Comparison of ENCODE assay signal across 11 cellular contexts in the genomic region with DNA sequence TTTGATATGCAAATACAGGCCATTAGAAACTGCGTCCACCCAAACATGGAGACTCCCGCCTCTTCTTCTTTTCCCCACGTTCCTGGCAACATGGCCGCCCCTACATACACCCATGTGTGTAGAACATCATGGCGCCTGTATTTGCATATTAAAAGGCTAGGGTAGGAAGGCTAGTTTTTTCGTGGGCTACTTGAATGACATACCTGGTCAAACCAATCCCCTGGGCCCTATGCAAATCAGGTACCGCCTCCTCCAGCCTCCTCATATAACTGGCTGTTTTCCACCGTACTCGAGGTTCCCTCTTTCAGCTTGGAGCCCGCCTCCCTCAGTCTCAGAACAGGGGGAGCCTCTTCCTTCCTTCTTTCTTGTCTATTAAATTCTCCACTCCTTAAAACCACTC. TPM values are rescaled to one million over a fixed set of nuclear protein-coding genes. Genes with fewer than 3 reads are reported as not detected.
DNase-seq lines count a peak whose midpoint lies in the region; ATAC-seq and TF ChIP-seq lines count a peak whose summit lies in the region.
"Had no signal": no experiment of that assay in that cellular context is flagged by ENCODE, and none has a peak within 500 bp of the region (broad histone marks: within the 10 kb centered on the region; RNA-seq: fewer than 3 reads in every experiment).

No MANE protein-coding gene starts in this region.

- no peak overlapping the region for H3K4me3 ChIP-seq in BE2C (ENCODE audit: low read depth, low read length)

- DNase-seq in BE2C, result peak; percentile 36
- DNase-seq in KBM-7, result peak; percentile 99
- peak; percentile 15 for DNase-seq in activated B cell treated with CpG ODN at 0.5 μM for 24 hours
- no peak for DNase-seq in memory B cell (ENCODE audit: low spot score in 2 of 2)
- no peak for DNase-seq in NCI-H128 (lab: John Stamatoyannopoulos, UW; ENCODE audit: unreplicated experiment)
- DNase-seq in erythroblast (lab: John Stamatoyannopoulos, UW), result no peak

- POLR2A ChIA-PET in activated B cell treated with CpG ODN at 0.5 μM for 24 hours (lab: Charles Lee), result interaction anchor here (0.6 to 0.9 kb wide), 3 partner anchors 164 to 329 kb away, joined by 3 to 5 read pairs (median 4); a partner anchor contains a TSS

- CTCF ChIA-PET in activated B cell treated with CpG ODN at 0.5 μM for 24 hours (lab: Charles Lee), result interaction anchor here (1.0 to 5.7 kb wide), 7 partner anchors 72 to 163 kb away, joined by 3 to 40 read pairs (median 10); a partner anchor contains a TSS

- no peaks in the 10 kb centered on the region for H3K36me3 ChIP-seq in BE2C

- in situ Hi-C loops in KBM-7 (cut with MboI; ENCODE audit: low pct_unique_long_range_greater_than_20kb, low sequenced_read_pairs), result no loop called here

- peaks cover 17% of the 10 kb centered on the region for H3K27me3 ChIP-seq in BE2C

- H3K9me3 ChIP-seq in BE2C, result no peaks in the 10 kb centered on the region; the same call in 1 of the 2 replicates

- TF ChIP-seq CTCF in BE2C (IDR thresholded peaks at IDR 0.05; ENCODE audit: low read depth, low read length) (no peak), activated B cell treated with CpG ODN at 0.5 μM for 24 hours (IDR thresholded peaks at IDR 0.05) (no peak)

- TF ChIP-seq POLR2A in erythroblast (IDR thresholded peaks at IDR 0.05; ENCODE audit: low read length), result no peak

- H3K9me3 Mint-ChIP-seq in activated B cell treated with CpG ODN at 0.5 μM for 24 hours, result no peaks in the 10 kb centered on the region
- H3K9me3 Mint-ChIP-seq in memory B cell, result no peaks in the 10 kb centered on the region

- H3K4me1 Mint-ChIP-seq in activated B cell treated with CpG ODN at 0.5 μM for 24 hours (peaks cover 32% of the 10 kb centered on the region), memory B cell (peaks cover 26% of the 10 kb centered on the region)

- H3K4me3 Mint-ChIP-seq in activated B cell treated with CpG ODN at 0.5 μM for 24 hours, result no peak overlapping the region
- H3K4me3 Mint-ChIP-seq in memory B cell, result peak overlapping the region; percentile 49

- H3K4me1 ChIP-seq in BE2C, result no peaks in the 10 kb centered on the region
- H3K4me1 ChIP-seq: parathyroid adenoma had no signal

- intact Hi-C loops in activated B cell treated with CpG ODN at 0.5 μM for 24 hours (cut with micrococcal nuclease), result loop anchor here (2.0 kb wide), 3 partner anchors 39 to 75 kb away; a partner anchor contains a TSS

- H3K27ac Mint-ChIP-seq in activated B cell treated with CpG ODN at 0.5 μM for 24 hours (no peak overlapping the region), memory B cell (peak overlapping the region; percentile 11)

- H3K36me3 Mint-ChIP-seq in activated B cell treated with CpG ODN at 0.5 μM for 24 hours (ENCODE audit: low read depth), result no peaks in the 10 kb centered on the region
- H3K36me3 Mint-ChIP-seq in memory B cell, result no peaks in the 10 kb centered on the region

- ATAC-seq in activated B cell treated with CpG ODN at 0.5 μM for 24 hours (ENCODE audit: low read depth) (peak; percentile 23), memory B cell (ENCODE audit: low read depth) (peak; percentile 25), HG03571 (IDR thresholded peaks at IDR 0.05; ENCODE audit: unreplicated experiment) (no peak), HG03469 (IDR thresholded peaks at IDR 0.05; ENCODE audit: unreplicated experiment) (no peak)

- H3K27me3 Mint-ChIP-seq in activated B cell treated with CpG ODN at 0.5 μM for 24 hours (peaks cover 8% of the 10 kb centered on the region), memory B cell (peaks cover 12% of the 10 kb centered on the region)

RNA-seq across cellular contexts. Expression of a gene that starts 0.8 kb away (rescaled TPM):
- not detected for polyA plus RNA-seq in BE2C (2012; ENCODE audit: insufficient read depth, insufficient read length, low read depth)
- total RNA-seq in activated B cell treated with CpG ODN at 0.5 μM for 24 hours, result not detected in 2 replicates
- total RNA-seq: endothelial cell of umbilical vein, urinary bladder had no signal
- polyA plus RNA-seq: endothelial cell of umbilical vein had no signal

RNA-seq across cellular contexts. Expression of a gene that starts 13.8 kb away (rescaled TPM):
- polyA plus RNA-seq in BE2C (2012; ENCODE audit: insufficient read depth, insufficient read length, low read depth), result not detected
- total RNA-seq in activated B cell treated with CpG ODN at 0.5 μM for 24 hours, result 0.16 and 0.17 TPM in 2 replicates
- total RNA-seq: endothelial cell of umbilical vein had no signal
- polyA plus RNA-seq: endothelial cell of umbilical vein had no signal

RNA-seq across cellular contexts. Expression of a gene that starts 35.2 kb away (rescaled TPM):
- polyA plus RNA-seq in BE2C (2012; ENCODE audit: insufficient read depth, insufficient read length, low read depth), result not detected
- total RNA-seq in activated B cell treated with CpG ODN at 0.5 μM for 24 hours, result not detected in 2 replicates
- total RNA-seq: endothelial cell of umbilical vein, urinary bladder had no signal
- polyA plus RNA-seq: endothelial cell of umbilical vein had no signal

RNA-seq across cellular contexts. Expression of a gene that starts 60.0 kb away (rescaled TPM):
- not detected for polyA plus RNA-seq in BE2C (2012; ENCODE audit: insufficient read depth, insufficient read length, low read depth)
- total RNA-seq in activated B cell treated with CpG ODN at 0.5 μM for 24 hours, result not detected in 2 replicates
- total RNA-seq: endothelial cell of umbilical vein, urinary bladder had no signal
- polyA plus RNA-seq: endothelial cell of umbilical vein, urinary bladder had no signal

Comparison
In these comparisons a context has a peak if more than half of its experiments do, and no peak if none do; other contexts are left out.
1. DNase-seq: peak in BE2C (single experiment), KBM-7 (single experiment) and activated B cell treated with CpG ODN at 0.5 μM for 24 hours (single experiment); none in memory B cell (0 of 2), NCI-H128 (single experiment) and erythroblast (0 of 2).
2. ATAC-seq: peak in activated B cell treated with CpG ODN at 0.5 μM for 24 hours (single experiment) and memory B cell (single experiment); none in HG03571 (single experiment) and HG03469 (single experiment).